ENCODE assay signal across 7 cellular contexts in the genomic region with DNA sequence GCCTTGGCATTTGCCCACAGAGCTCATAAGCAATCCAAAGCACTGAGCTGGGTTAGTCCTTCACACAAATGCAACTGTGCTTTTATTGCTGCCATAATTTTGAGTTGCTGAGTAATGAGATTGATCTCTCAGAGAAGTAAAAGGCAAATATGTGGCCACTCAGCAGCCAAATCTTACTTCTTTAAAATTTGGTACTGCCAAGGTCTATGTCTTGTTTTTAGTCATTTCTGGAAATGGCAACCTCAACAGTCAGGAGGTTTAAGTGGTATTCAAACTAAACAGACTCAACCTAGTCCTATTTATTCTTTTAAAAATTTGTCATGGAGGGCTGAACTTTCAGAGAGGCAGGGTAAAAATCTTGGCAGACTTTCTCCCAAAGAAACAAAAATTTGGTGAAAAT.
"Had no signal": no experiment of that assay in that cellular context is flagged by ENCODE, and none has a peak within 500 bp of the region (broad histone marks: within the 10 kb centered on the region; RNA-seq: fewer than 3 reads in every experiment).

No MANE protein-coding gene starts in this region.

- FAIRE-seq: G401.6, GM12891, GM12892, GM18507, GM19239 had no signal

- DNase-seq: GDM1, GF-D8 had no signal
